14 cellular contexts compared by ENCODE assay signal in genomic region chr15:49135342-49135857, GRCh38. TPM values are rescaled to one million over a fixed set of nuclear protein-coding genes. Genes with fewer than 3 reads are reported as not detected.
DNase-seq lines count a peak whose midpoint lies in the region; ATAC-seq and TF ChIP-seq lines count a peak whose summit lies in the region.
"Had no signal": no experiment of that assay in that cellular context is flagged by ENCODE, and none has a peak within 500 bp of the region (broad histone marks: within the 10 kb centered on the region; RNA-seq: fewer than 3 reads in every experiment).

No MANE protein-coding gene starts in this region.

- H3K27me3 Mint-ChIP-seq in stimulated activated naive CD8-positive, alpha-beta T cell treated with anti-CD3 and anti-CD28 coated beads, Interleukin-15, Interleukin-2, amounts not matched to agents 100 ng/mL and 50 ng/mL, for 24 hours, result no peaks in the 10 kb centered on the region
- no peaks in the 10 kb centered on the region for H3K27me3 Mint-ChIP-seq in chondrocyte (ENCODE audit: low read depth)

- no peak overlapping the region for H3K4me3 Mint-ChIP-seq in stimulated activated naive CD8-positive, alpha-beta T cell treated with anti-CD3 and anti-CD28 coated beads, Interleukin-15, Interleukin-2, amounts not matched to agents 100 ng/mL and 50 ng/mL, for 24 hours
- H3K4me3 Mint-ChIP-seq in chondrocyte (ENCODE audit: unreplicated experiment), result no peak overlapping the region

- DNase-seq in stimulated activated naive CD8-positive, alpha-beta T cell treated with anti-CD3 and anti-CD28 coated beads, Interleukin-15, Interleukin-2, amounts not matched to agents 100 U/mL and 50 U/mL, for 24 hours, result no peak
- DNase-seq in chondrocyte (ENCODE audit: low spot score) (no peak), 8988T (no peak), UCSD-AML1 (lab: John Stamatoyannopoulos, UW; ENCODE audit: unreplicated experiment) (no peak), heart right ventricle (no peak)
- DNase-seq in stimulated activated naive CD4-positive, alpha-beta T cell (lab: John Stamatoyannopoulos, UW), result no peak
- DNase-seq: activated gamma-delta T cell treated with Interleukin-2 at 50 U/mL for 16 hours, gastrocnemius medialis, GDM1, NCI-H1092 treated with DMSO at 0.1 percent for 48 hours, SIG-M5 had no signal

- intact Hi-C loops in heart right ventricle (cut with DNase I), result loop anchor here in 2 of 10 donors (10.0 kb wide), 1 partner anchor 111 kb away; no protein-coding TSS in a partner anchor

- H3K27ac ChIP-seq in heart right ventricle, result no peak overlapping the region
- H3K27ac ChIP-seq: gastrocnemius medialis, neutrophil had no signal

- no peak for ATAC-seq in stimulated activated naive CD8-positive, alpha-beta T cell treated with anti-CD3 and anti-CD28 coated beads, Interleukin-15, Interleukin-2, amounts not matched to agents 100 U/mL and 50 U/mL, for 24 hours
- ATAC-seq in HG03457 (IDR thresholded peaks at IDR 0.05; ENCODE audit: unreplicated experiment) (peak; percentile 66), heart right ventricle (no peak)
- ATAC-seq: gastrocnemius medialis had no signal

- H3K27ac Mint-ChIP-seq in stimulated activated naive CD8-positive, alpha-beta T cell treated with anti-CD3 and anti-CD28 coated beads, Interleukin-15, Interleukin-2, amounts not matched to agents 100 ng/mL and 50 ng/mL, for 24 hours, result peak overlapping the region; percentile 38
- peak overlapping the region; percentile 89 for H3K27ac Mint-ChIP-seq in chondrocyte (ENCODE audit: unreplicated experiment)

- H3K4me1 ChIP-seq in heart right ventricle, result peaks cover 0 to 17% (median 0%) of the 10 kb centered on the region in 9 donors
- H3K4me1 ChIP-seq: gastrocnemius medialis had no signal

- peaks cover 25% of the 10 kb centered on the region for H3K4me1 Mint-ChIP-seq in stimulated activated naive CD8-positive, alpha-beta T cell treated with anti-CD3 and anti-CD28 coated beads, Interleukin-15, Interleukin-2, amounts not matched to agents 100 ng/mL and 50 ng/mL, for 24 hours (ENCODE audit: low read depth)
- H3K4me1 Mint-ChIP-seq in chondrocyte (ENCODE audit: low read depth), result peaks cover 26% of the 10 kb centered on the region

- no peaks in the 10 kb centered on the region for H3K9me3 ChIP-seq in heart right ventricle
- H3K9me3 ChIP-seq: gastrocnemius medialis, neutrophil had no signal

- H3K27me3 ChIP-seq in heart right ventricle, result no peaks in the 10 kb centered on the region
- H3K27me3 ChIP-seq: gastrocnemius medialis, neutrophil had no signal

- peaks cover 72% of the 10 kb centered on the region for H3K36me3 Mint-ChIP-seq in stimulated activated naive CD8-positive, alpha-beta T cell treated with anti-CD3 and anti-CD28 coated beads, Interleukin-15, Interleukin-2, amounts not matched to agents 100 ng/mL and 50 ng/mL, for 24 hours (ENCODE audit: low read depth)
- H3K36me3 Mint-ChIP-seq in chondrocyte (ENCODE audit: low read depth), result peaks cover 21% of the 10 kb centered on the region

- H3K36me3 ChIP-seq in heart right ventricle, result peaks cover 0 to 100% (median 45%) of the 10 kb centered on the region in 9 donors

- TF ChIP-seq CTCF in chondrocyte (IDR thresholded peaks at IDR 0.05) (no peak), heart right ventricle (IDR thresholded peaks at IDR 0.05) (no peak)

- H3K4me3 ChIP-seq in heart right ventricle, result no peak overlapping the region
- H3K4me3 ChIP-seq: gastrocnemius medialis had no signal

- no peaks in the 10 kb centered on the region for H3K9me3 Mint-ChIP-seq in stimulated activated naive CD8-positive, alpha-beta T cell treated with anti-CD3 and anti-CD28 coated beads, Interleukin-15, Interleukin-2, amounts not matched to agents 100 ng/mL and 50 ng/mL, for 24 hours
- H3K9me3 Mint-ChIP-seq in chondrocyte (ENCODE audit: low read depth), result no peaks in the 10 kb centered on the region

- 42 to 48% methylated on average over 2 of the region's 2 CpGs for WGBS in heart right ventricle, 2 donors

RNA-seq across cellular contexts. Expression of gene COPS2, which starts 20.0 kb away (rescaled TPM):
- total RNA-seq in chondrocyte (67.2 to 77.8 TPM (median 68.4 TPM) in 3 replicates), heart right ventricle (10 to 100 TPM; 71.3 to 91.8 (median 86.8) TPM)
- polyA plus RNA-seq in heart right ventricle, result 10 to 100 TPM; 23.8 to 40.6 TPM

RNA-seq across cellular contexts. Expression of gene GALK2, which starts 34.6 kb away (rescaled TPM):
- 14.1 to 22.3 TPM (median 14.8 TPM) in 3 replicates for total RNA-seq in chondrocyte
- total RNA-seq in heart right ventricle, result 10 to 100 TPM; 28.6 to 43.9 (median 37.6) TPM
- polyA plus RNA-seq in heart right ventricle, result 10 to 100 TPM in 1 of 2 donors, 1 to 10 TPM in 1; 6.2 to 30.5 TPM
